Comparison of ENCODE assay signal across 1 cellular context in the genomic region with DNA sequence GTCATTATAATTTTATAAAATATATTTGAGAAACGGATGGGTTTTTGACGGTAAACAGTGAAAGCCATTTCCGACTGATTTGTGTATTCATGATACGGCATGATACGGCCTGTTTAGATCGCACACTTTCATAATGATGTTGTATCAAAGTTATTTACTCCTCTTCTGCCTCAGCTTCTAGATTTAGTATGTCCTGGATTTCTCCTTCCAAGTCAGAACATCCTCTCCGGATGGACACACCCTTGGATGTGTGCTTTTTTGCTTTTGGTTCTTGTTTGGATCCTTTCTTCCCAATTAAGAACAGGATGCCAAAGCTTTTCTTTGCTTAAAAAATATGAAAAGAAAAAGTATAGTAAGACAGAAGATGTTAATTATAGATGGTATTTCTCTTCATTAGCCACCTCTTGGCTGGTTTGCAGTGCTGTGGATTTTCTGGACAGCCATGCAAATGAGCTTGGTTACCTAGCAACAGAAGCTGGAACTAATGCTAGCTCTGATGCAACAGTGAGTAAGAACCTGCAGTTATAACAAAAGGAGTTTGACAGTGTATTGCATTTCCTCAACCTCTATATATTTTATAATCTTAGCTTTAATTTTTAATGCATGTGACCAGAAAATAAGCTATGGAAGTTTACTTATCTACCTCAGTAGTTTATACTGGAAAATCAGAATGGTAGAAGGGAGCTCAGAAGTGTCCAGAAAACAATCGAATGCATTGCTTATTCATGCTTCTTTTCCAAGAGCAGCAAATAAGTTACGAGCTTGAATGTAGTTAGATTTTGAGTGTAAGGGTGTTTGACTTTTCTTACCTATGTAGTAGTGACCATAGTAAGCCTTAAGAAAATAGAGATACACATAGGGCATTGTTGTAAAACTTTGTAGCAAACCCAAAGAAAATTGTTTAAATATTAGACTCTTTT.
TF ChIP-seq lines count a peak whose summit lies in the region.

No MANE protein-coding gene starts in this region.

TF ChIP-seq in HepG2, 621 proteins besides CTCF, POLR2A, EP300 and RAD21:
- TF ChIP-seq TARDBP (CRISPR knock-in tag; IDR thresholded peaks at IDR 0.05) (no peak), ZNF776 (CRISPR knock-in tag; IDR thresholded peaks at IDR 0.05) (no peak), ZNF329 (CRISPR knock-in tag; IDR thresholded peaks at IDR 0.05; ENCODE audit: low read depth) (no peak), ZNF605 (CRISPR knock-in tag; IDR thresholded peaks at IDR 0.05) (no peak), ZNF598 (CRISPR knock-in tag; IDR thresholded peaks at IDR 0.05; ENCODE audit: borderline replicate concordance) (no peak), CEBPB (IDR thresholded peaks at IDR 0.05; ENCODE audit: borderline replicate concordance, low read depth, low read length) (peak; percentile 86), SP1 (IDR thresholded peaks at IDR 0.05) (no peak), SP1 (CRISPR knock-in tag; IDR thresholded peaks at IDR 0.05) (no peak), ZNF550 (CRISPR knock-in tag; IDR thresholded peaks at IDR 0.05; ENCODE audit: borderline replicate concordance) (no peak), CENPX (CRISPR knock-in tag; IDR thresholded peaks at IDR 0.05) (no peak), ZNF773 (CRISPR knock-in tag; IDR thresholded peaks at IDR 0.05; ENCODE audit: borderline replicate concordance) (no peak), NFYB (CRISPR knock-in tag; IDR thresholded peaks at IDR 0.05) (no peak), ZNF256 (CRISPR knock-in tag; conservative IDR thresholded peaks at IDR 0.05) (no peak), RFX1 (IDR thresholded peaks at IDR 0.05) (peak; percentile 28; the same call in 1 of the 2 replicates), ASH2L (IDR thresholded peaks at IDR 0.05; ENCODE audit: insufficient read length, low read depth, low read length) (no peak), ZKSCAN5 (CRISPR knock-in tag; IDR thresholded peaks at IDR 0.05) (no peak), NFKB2 (CRISPR knock-in tag; IDR thresholded peaks at IDR 0.05; ENCODE audit: borderline replicate concordance) (no peak), ETV5 (CRISPR knock-in tag; IDR thresholded peaks at IDR 0.05; ENCODE audit: borderline replicate concordance) (no peak), ZBTB42 (CRISPR knock-in tag; IDR thresholded peaks at IDR 0.05) (no peak), ZNF652 (CRISPR knock-in tag; IDR thresholded peaks at IDR 0.05; ENCODE audit: borderline replicate concordance, low read depth) (no peak), CEBPG (CRISPR knock-in tag; IDR thresholded peaks at IDR 0.05) (peak; percentile 67), ZNF12 (CRISPR knock-in tag; IDR thresholded peaks at IDR 0.05) (peak; percentile 100), ZFX (CRISPR knock-in tag; IDR thresholded peaks at IDR 0.05; ENCODE audit: low read depth) (no peak), ZNF282 (IDR thresholded peaks at IDR 0.05; ENCODE audit: partially characterized antibody) (no peak), SMARCE1 (IDR thresholded peaks at IDR 0.05; ENCODE audit: borderline replicate concordance) (no peak), RFX3 (CRISPR knock-in tag; IDR thresholded peaks at IDR 0.05) (peak; percentile 56), GLI4 (CRISPR knock-in tag; IDR thresholded peaks at IDR 0.05; ENCODE audit: borderline replicate concordance) (no peak), CREM (IDR thresholded peaks at IDR 0.05) (no peak), CREM (CRISPR knock-in tag; IDR thresholded peaks at IDR 0.05) (no peak), ARNT (IDR thresholded peaks at IDR 0.05) (no peak)
- TF ChIP-seq, protein P1, sequence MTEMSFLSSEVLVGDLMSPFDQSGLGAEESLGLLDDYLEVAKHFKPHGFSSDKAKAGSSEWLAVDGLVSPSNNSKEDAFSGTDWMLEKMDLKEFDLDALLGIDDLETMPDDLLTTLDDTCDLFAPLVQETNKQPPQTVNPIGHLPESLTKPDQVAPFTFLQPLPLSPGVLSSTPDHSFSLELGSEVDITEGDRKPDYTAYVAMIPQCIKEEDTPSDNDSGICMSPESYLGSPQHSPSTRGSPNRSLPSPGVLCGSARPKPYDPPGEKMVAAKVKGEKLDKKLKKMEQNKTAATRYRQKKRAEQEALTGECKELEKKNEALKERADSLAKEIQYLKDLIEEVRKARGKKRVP (CRISPR knock-in tag; IDR thresholded peaks at IDR 0.05) = peak in 1 of 2 experiments; percentile 97; a peak in 2 of 4 replicates
- TF ChIP-seq, protein P2, sequence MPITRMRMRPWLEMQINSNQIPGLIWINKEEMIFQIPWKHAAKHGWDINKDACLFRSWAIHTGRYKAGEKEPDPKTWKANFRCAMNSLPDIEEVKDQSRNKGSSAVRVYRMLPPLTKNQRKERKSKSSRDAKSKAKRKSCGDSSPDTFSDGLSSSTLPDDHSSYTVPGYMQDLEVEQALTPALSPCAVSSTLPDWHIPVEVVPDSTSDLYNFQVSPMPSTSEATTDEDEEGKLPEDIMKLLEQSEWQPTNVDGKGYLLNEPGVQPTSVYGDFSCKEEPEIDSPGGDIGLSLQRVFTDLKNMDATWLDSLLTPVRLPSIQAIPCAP (CRISPR knock-in tag; IDR thresholded peaks at IDR 0.05; ENCODE audit: low read depth) = no peak
- TF ChIP-seq, protein P3, sequence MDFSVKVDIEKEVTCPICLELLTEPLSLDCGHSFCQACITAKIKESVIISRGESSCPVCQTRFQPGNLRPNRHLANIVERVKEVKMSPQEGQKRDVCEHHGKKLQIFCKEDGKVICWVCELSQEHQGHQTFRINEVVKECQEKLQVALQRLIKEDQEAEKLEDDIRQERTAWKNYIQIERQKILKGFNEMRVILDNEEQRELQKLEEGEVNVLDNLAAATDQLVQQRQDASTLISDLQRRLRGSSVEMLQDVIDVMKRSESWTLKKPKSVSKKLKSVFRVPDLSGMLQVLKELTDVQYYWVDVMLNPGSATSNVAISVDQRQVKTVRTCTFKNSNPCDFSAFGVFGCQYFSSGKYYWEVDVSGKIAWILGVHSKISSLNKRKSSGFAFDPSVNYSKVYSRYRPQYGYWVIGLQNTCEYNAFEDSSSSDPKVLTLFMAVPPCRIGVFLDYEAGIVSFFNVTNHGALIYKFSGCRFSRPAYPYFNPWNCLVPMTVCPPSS (IDR thresholded peaks at IDR 0.05) = no peak
- TF ChIP-seq, protein P4, sequence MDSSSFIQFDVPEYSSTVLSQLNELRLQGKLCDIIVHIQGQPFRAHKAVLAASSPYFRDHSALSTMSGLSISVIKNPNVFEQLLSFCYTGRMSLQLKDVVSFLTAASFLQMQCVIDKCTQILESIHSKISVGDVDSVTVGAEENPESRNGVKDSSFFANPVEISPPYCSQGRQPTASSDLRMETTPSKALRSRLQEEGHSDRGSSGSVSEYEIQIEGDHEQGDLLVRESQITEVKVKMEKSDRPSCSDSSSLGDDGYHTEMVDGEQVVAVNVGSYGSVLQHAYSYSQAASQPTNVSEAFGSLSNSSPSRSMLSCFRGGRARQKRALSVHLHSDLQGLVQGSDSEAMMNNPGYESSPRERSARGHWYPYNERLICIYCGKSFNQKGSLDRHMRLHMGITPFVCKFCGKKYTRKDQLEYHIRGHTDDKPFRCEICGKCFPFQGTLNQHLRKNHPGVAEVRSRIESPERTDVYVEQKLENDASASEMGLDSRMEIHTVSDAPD (CRISPR knock-in tag; IDR thresholded peaks at IDR 0.05) = no peak
- TF ChIP-seq, protein P5, sequence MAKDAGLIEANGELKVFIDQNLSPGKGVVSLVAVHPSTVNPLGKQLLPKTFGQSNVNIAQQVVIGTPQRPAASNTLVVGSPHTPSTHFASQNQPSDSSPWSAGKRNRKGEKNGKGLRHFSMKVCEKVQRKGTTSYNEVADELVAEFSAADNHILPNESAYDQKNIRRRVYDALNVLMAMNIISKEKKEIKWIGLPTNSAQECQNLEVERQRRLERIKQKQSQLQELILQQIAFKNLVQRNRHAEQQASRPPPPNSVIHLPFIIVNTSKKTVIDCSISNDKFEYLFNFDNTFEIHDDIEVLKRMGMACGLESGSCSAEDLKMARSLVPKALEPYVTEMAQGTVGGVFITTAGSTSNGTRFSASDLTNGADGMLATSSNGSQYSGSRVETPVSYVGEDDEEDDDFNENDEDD (CRISPR knock-in tag; IDR thresholded peaks at IDR 0.05; ENCODE audit: borderline replicate concordance) = no peak
- TF ChIP-seq, protein P6, sequence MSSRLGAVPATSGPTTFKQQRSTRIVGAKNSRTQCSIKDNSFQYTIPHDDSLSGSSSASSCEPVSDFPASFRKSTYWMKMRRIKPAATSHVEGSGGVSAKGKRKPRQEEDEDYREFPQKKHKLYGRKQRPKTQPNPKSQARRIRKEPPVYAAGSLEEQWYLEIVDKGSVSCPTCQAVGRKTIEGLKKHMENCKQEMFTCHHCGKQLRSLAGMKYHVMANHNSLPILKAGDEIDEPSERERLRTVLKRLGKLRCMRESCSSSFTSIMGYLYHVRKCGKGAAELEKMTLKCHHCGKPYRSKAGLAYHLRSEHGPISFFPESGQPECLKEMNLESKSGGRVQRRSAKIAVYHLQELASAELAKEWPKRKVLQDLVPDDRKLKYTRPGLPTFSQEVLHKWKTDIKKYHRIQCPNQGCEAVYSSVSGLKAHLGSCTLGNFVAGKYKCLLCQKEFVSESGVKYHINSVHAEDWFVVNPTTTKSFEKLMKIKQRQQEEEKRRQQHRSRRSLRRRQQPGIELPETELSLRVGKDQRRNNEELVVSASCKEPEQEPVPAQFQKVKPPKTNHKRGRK (CRISPR knock-in tag; IDR thresholded peaks at IDR 0.05) = no peak
- TF ChIP-seq, protein P7, sequence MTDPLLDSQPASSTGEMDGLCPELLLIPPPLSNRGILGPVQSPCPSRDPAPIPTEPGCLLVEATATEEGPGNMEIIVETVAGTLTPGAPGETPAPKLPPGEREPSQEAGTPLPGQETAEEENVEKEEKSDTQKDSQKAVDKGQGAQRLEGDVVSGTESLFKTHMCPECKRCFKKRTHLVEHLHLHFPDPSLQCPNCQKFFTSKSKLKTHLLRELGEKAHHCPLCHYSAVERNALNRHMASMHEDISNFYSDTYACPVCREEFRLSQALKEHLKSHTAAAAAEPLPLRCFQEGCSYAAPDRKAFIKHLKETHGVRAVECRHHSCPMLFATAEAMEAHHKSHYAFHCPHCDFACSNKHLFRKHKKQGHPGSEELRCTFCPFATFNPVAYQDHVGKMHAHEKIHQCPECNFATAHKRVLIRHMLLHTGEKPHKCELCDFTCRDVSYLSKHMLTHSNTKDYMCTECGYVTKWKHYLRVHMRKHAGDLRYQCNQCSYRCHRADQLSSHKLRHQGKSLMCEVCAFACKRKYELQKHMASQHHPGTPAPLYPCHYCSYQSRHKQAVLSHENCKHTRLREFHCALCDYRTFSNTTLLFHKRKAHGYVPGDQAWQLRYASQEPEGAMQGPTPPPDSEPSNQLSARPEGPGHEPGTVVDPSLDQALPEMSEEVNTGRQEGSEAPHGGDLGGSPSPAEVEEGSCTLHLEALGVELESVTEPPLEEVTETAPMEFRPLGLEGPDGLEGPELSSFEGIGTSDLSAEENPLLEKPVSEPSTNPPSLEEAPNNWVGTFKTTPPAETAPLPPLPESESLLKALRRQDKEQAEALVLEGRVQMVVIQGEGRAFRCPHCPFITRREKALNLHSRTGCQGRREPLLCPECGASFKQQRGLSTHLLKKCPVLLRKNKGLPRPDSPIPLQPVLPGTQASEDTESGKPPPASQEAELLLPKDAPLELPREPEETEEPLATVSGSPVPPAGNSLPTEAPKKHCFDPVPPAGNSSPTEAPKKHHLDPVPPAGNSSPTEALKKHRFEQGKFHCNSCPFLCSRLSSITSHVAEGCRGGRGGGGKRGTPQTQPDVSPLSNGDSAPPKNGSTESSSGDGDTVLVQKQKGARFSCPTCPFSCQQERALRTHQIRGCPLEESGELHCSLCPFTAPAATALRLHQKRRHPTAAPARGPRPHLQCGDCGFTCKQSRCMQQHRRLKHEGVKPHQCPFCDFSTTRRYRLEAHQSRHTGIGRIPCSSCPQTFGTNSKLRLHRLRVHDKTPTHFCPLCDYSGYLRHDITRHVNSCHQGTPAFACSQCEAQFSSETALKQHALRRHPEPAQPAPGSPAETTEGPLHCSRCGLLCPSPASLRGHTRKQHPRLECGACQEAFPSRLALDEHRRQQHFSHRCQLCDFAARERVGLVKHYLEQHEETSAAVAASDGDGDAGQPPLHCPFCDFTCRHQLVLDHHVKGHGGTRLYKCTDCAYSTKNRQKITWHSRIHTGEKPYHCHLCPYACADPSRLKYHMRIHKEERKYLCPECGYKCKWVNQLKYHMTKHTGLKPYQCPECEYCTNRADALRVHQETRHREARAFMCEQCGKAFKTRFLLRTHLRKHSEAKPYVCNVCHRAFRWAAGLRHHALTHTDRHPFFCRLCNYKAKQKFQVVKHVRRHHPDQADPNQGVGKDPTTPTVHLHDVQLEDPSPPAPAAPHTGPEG (CRISPR knock-in tag; IDR thresholded peaks at IDR 0.05) = no peak
- TF ChIP-seq, protein P8, sequence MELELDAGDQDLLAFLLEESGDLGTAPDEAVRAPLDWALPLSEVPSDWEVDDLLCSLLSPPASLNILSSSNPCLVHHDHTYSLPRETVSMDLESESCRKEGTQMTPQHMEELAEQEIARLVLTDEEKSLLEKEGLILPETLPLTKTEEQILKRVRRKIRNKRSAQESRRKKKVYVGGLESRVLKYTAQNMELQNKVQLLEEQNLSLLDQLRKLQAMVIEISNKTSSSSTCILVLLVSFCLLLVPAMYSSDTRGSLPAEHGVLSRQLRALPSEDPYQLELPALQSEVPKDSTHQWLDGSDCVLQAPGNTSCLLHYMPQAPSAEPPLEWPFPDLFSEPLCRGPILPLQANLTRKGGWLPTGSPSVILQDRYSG (CRISPR knock-in tag; IDR thresholded peaks at IDR 0.05) = no peak
